In the genomic region with DNA sequence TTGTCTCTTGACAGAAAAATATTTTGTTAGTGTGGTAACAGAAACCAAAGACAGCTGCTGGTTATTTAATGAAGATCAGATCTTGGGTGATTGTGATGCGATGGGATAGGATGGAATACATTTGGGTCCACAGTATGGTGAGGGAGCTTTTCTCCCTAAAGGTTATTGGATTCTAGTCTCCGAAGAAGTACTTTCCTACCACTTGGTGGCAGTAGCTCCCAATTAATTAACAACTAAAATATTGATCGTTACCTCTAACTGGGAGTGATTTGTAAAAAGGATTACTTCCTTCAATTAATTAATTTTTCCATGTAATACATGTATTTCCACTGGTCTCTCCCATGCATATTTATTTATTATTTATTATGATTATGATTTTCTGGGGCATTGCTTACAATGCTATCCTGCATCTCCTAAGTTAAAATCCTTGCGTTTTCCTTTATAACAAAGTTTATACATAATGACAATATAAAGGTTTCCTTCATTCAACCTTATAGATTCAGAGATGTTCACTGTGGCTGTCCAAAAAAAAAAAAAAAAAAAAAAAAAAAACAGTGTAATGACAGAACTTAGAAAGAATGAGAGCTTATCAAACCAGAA, we compare ENCODE assay signal across 9 cellular contexts. TPM values are rescaled to one million over a fixed set of nuclear protein-coding genes. Genes with fewer than 3 reads are reported as not detected.
DNase-seq lines count a peak whose midpoint lies in the region; ATAC-seq and TF ChIP-seq lines count a peak whose summit lies in the region.
"Had no signal": no experiment of that assay in that cellular context is flagged by ENCODE, and none has a peak within 500 bp of the region (broad histone marks: within the 10 kb centered on the region; RNA-seq: fewer than 3 reads in every experiment).

No MANE protein-coding gene starts in this region.

- H3K9me3 Mint-ChIP-seq in nephron progenitor cell = no peaks in the 10 kb centered on the region
- no peaks in the 10 kb centered on the region for H3K9me3 Mint-ChIP-seq in stimulated activated naive B cell treated with anti-CD40 and anti-IgM and Interleukin-4, amounts not matched to agents 10 μg/mL and 1 μg/mL and 100 μg/mL, for 72 hours
- no peaks in the 10 kb centered on the region for H3K9me3 Mint-ChIP-seq in activated naive CD8-positive, alpha-beta T cell treated with anti-CD3 and anti-CD28 coated beads for 36 hours

- H3K36me3 Mint-ChIP-seq in nephron progenitor cell (ENCODE audit: low read depth) = no peaks in the 10 kb centered on the region
- H3K36me3 Mint-ChIP-seq in stimulated activated naive B cell treated with anti-CD40 and anti-IgM and Interleukin-4, amounts not matched to agents 10 μg/mL and 1 μg/mL and 100 μg/mL, for 72 hours = no peaks in the 10 kb centered on the region
- no peaks in the 10 kb centered on the region for H3K36me3 Mint-ChIP-seq in activated naive CD8-positive, alpha-beta T cell treated with anti-CD3 and anti-CD28 coated beads for 36 hours

- peaks cover under 1% of the 10 kb centered on the region for H3K27me3 Mint-ChIP-seq in nephron progenitor cell (ENCODE audit: low read depth, poor library complexity)
- H3K27me3 Mint-ChIP-seq in stimulated activated naive B cell treated with anti-CD40 and anti-IgM and Interleukin-4, amounts not matched to agents 10 μg/mL and 1 μg/mL and 100 μg/mL, for 72 hours = peaks cover 0 to 6% of the 10 kb centered on the region in 2 donors
- H3K27me3 Mint-ChIP-seq in activated naive CD8-positive, alpha-beta T cell treated with anti-CD3 and anti-CD28 coated beads for 36 hours = peaks cover 7% of the 10 kb centered on the region

- DNase-seq in DMS53 (lab: John Stamatoyannopoulos, UW) (peak; percentile 89), NCI-H524 treated with DMSO at 0.1 percent for 48 hours (lab: John Stamatoyannopoulos, UW) (peak; percentile 5), cerebellar cortex (ENCODE audit: low spot score) (peak; percentile 22), nephron progenitor cell (peak; percentile 3)
- DNase-seq in stimulated activated naive B cell treated with anti-CD40 and anti-IgM and Interleukin-4, amounts not matched to agents 10 μg/mL and 1 μg/mL and 100 μg/mL, for 72 hours = no peak
- DNase-seq in activated naive CD8-positive, alpha-beta T cell treated with anti-CD3 and anti-CD28 coated beads for 36 hours = no peak

- no peak overlapping the region for H3K27ac Mint-ChIP-seq in nephron progenitor cell
- no peak overlapping the region for H3K27ac Mint-ChIP-seq in stimulated activated naive B cell treated with anti-CD40 and anti-IgM and Interleukin-4, amounts not matched to agents 10 μg/mL and 1 μg/mL and 100 μg/mL, for 72 hours
- no peak overlapping the region for H3K27ac Mint-ChIP-seq in activated naive CD8-positive, alpha-beta T cell treated with anti-CD3 and anti-CD28 coated beads for 36 hours

- peaks cover 8% of the 10 kb centered on the region for H3K4me1 Mint-ChIP-seq in nephron progenitor cell
- H3K4me1 Mint-ChIP-seq in stimulated activated naive B cell treated with anti-CD40 and anti-IgM and Interleukin-4, amounts not matched to agents 10 μg/mL and 1 μg/mL and 100 μg/mL, for 72 hours = peaks cover 5 to 8% of the 10 kb centered on the region in 2 donors
- no peaks in the 10 kb centered on the region for H3K4me1 Mint-ChIP-seq in activated naive CD8-positive, alpha-beta T cell treated with anti-CD3 and anti-CD28 coated beads for 36 hours

- TF ChIP-seq CTCF in nephron progenitor cell (IDR thresholded peaks at IDR 0.05) = peak; percentile 69

- H3K4me3 Mint-ChIP-seq in nephron progenitor cell = no peak overlapping the region
- H3K4me3 Mint-ChIP-seq in stimulated activated naive B cell treated with anti-CD40 and anti-IgM and Interleukin-4, amounts not matched to agents 10 μg/mL and 1 μg/mL and 100 μg/mL, for 72 hours = no peak overlapping the region
- H3K4me3 Mint-ChIP-seq in activated naive CD8-positive, alpha-beta T cell treated with anti-CD3 and anti-CD28 coated beads for 36 hours = no peak overlapping the region

- ATAC-seq in HG02852 (IDR thresholded peaks at IDR 0.05; ENCODE audit: unreplicated experiment) (peak; percentile 58), GM18520 (IDR thresholded peaks at IDR 0.05; ENCODE audit: unreplicated experiment) (no peak)
- ATAC-seq in stimulated activated naive B cell treated with anti-CD40 and anti-IgM and Interleukin-4, amounts not matched to agents 10 μg/mL and 1 μg/mL and 100 μg/mL, for 72 hours (replicated peaks) = no peak

RNA-seq across cellular contexts. Expression of gene TMEM196, which starts 25.6 kb away (rescaled TPM):
- total RNA-seq in activated naive CD8-positive, alpha-beta T cell treated with anti-CD3 and anti-CD28 coated beads for 36 hours = not detected
- total RNA-seq: T-helper 1 cell treated with Interleukin-12 subunit alpha and Interleukin-12 subunit beta and Interleukin-4 antibody, amounts not matched to agents 30 ng/mL and 1 ng/mL, for 36 hours had no signal

RNA-seq across cellular contexts. Expression of gene POLR1F, which starts 39.0 kb away (rescaled TPM):
- total RNA-seq in activated naive CD8-positive, alpha-beta T cell treated with anti-CD3 and anti-CD28 coated beads for 36 hours = 10 to 100 TPM; 39.0 to 40.5 TPM

Comparison
In these comparisons a context has a peak if more than half of its experiments do, and no peak if none do; other contexts are left out.
1. DNase-seq: peak in DMS53 (single experiment), NCI-H524 treated with DMSO at 0.1 percent for 48 hours (single experiment), cerebellar cortex (single experiment) and nephron progenitor cell (single experiment); none in stimulated activated naive B cell treated with anti-CD40 and anti-IgM and Interleukin-4, amounts not matched to agents 10 μg/mL and 1 μg/mL and 100 μg/mL, for 72 hours (single experiment) and activated naive CD8-positive, alpha-beta T cell treated with anti-CD3 and anti-CD28 coated beads for 36 hours (single experiment).